1 cellular context compared by ENCODE assay signal in the genomic region with DNA sequence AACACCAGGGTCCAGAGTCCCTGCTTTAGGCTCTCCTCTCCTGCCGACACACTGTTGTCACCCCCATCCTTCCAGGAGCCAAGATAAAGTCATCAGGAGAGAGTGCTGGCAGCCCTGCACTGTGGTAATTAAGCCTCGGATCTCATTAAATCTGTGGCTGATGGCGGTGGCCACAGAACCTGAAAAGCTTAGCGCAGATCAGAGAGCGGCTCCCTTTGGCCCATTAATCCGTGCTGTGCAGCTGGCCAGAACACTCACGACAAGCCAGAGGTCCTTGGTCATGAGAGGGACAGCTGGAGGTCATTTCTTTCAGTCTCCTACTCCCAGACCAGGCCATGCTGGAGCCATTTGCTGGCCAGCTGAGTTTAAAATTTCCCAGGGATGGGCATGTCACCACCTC.
TF ChIP-seq lines count a peak whose summit lies in the region.

No MANE protein-coding gene starts in this region.

TF ChIP-seq in K562, 482 proteins besides CTCF, POLR2A, EP300 and RAD21:
- TF ChIP-seq ZNF830 (CRISPR knock-in tag; IDR thresholded peaks at IDR 0.05) (no peak), SNAPC5 (CRISPR knock-in tag; IDR thresholded peaks at IDR 0.05) (no peak), CHD2 (IDR thresholded peaks at IDR 0.05; ENCODE audit: low read depth, low read length) (no peak), RBM22 (IDR thresholded peaks at IDR 0.05; ENCODE audit: low read depth, low read length, poor library complexity, severe bottlenecking) (no peak), RNF219 (CRISPR knock-in tag; IDR thresholded peaks at IDR 0.05) (no peak), SMARCA4 (IDR thresholded peaks at IDR 0.05) (no peak), EGR1 (conservative IDR thresholded peaks at IDR 0.05) (no peak), TAF1 (IDR thresholded peaks at IDR 0.05; ENCODE audit: control insufficient read depth, extremely low read depth, insufficient read depth, low read length, severe bottlenecking) (no peak)
- TF ChIP-seq, protein P1, sequence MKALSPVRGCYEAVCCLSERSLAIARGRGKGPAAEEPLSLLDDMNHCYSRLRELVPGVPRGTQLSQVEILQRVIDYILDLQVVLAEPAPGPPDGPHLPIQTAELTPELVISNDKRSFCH (CRISPR knock-in tag; IDR thresholded peaks at IDR 0.05): no peak
- TF ChIP-seq, protein P1 (tag; IDR thresholded peaks at IDR 0.05): no peak
- TF ChIP-seq, protein P2, sequence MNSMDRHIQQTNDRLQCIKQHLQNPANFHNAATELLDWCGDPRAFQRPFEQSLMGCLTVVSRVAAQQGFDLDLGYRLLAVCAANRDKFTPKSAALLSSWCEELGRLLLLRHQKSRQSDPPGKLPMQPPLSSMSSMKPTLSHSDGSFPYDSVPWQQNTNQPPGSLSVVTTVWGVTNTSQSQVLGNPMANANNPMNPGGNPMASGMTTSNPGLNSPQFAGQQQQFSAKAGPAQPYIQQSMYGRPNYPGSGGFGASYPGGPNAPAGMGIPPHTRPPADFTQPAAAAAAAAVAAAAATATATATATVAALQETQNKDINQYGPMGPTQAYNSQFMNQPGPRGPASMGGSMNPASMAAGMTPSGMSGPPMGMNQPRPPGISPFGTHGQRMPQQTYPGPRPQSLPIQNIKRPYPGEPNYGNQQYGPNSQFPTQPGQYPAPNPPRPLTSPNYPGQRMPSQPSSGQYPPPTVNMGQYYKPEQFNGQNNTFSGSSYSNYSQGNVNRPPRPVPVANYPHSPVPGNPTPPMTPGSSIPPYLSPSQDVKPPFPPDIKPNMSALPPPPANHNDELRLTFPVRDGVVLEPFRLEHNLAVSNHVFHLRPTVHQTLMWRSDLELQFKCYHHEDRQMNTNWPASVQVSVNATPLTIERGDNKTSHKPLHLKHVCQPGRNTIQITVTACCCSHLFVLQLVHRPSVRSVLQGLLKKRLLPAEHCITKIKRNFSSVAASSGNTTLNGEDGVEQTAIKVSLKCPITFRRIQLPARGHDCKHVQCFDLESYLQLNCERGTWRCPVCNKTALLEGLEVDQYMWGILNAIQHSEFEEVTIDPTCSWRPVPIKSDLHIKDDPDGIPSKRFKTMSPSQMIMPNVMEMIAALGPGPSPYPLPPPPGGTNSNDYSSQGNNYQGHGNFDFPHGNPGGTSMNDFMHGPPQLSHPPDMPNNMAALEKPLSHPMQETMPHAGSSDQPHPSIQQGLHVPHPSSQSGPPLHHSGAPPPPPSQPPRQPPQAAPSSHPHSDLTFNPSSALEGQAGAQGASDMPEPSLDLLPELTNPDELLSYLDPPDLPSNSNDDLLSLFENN (IDR thresholded peaks at IDR 0.05; ENCODE audit: low read depth in 2 of 2, low read length in 2 of 2): no peak
- TF ChIP-seq, protein P3, sequence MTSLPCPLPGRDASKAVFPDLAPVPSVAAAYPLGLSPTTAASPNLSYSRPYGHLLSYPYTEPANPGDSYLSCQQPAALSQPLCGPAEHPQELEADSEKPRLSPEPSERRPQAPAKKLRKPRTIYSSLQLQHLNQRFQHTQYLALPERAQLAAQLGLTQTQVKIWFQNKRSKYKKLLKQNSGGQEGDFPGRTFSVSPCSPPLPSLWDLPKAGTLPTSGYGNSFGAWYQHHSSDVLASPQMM (CRISPR knock-in tag; IDR thresholded peaks at IDR 0.05): no peak
